In the genomic region with DNA sequence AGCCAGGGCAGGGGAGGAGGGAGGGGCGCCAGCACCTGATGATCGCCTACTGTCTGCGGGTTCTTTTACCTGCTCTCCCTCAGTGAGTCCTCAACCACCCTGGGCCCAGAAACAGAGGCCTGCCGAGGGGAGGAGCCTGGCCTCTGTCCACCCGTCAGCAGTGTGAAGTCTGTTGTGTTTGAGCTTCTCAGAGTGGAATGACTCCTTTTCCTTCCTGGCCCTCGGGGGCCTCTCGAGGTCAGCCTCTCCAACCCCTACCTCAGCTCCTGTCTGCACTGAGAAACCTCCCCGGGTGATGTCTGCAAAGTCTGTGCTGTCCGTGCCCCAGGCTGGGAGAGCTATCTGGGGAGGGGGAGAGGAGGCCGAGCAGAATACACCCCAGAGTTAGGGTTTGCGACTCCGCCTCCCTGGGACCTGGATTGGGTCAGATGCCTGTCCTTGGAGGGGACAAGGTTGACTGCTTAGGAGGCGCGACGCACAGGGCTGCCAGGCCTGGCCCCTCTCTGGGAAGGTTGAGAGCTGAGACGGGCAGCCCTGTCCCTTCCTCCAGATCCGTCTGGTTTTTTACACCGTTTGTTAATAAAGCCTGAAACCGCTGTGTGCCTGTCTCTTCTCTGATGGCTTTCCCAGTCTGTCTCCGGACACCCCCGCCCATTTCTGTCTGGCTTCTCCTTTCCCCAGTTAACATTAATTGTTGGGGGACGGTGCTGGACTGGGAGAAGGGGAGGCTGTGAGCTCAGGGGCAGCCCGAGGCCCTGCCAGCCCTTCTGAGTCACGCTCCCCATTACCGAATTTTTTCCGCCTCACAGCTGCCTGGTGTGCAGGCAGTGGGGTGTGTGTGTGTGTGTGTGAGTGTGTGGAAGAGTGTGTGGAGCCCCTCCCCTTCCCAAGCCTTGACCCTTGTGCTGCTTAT, we compare ENCODE assay signal across 8 cellular contexts. TPM values are rescaled to one million over a fixed set of nuclear protein-coding genes. Genes with fewer than 3 reads are reported as not detected.
DNase-seq lines count a peak whose midpoint lies in the region; ATAC-seq and TF ChIP-seq lines count a peak whose summit lies in the region.

No MANE protein-coding gene starts in this region.

- peaks cover 12% of the 10 kb centered on the region for H3K4me1 Mint-ChIP-seq in activated CD4-positive, alpha-beta memory T cell treated with anti-CD3 and anti-CD28 coated beads, Interleukin-2, amount 10 ng/mL, durations not matched to agents 7 days and 5 days
- peaks cover 37% of the 10 kb centered on the region for H3K4me1 Mint-ChIP-seq in nephron progenitor cell

- DNase-seq in HS-5 (ENCODE audit: low read depth) (peak; percentile 78), epithelial cell of prostate (ENCODE audit: low read depth, low spot score) (peak; percentile 27), nephron progenitor cell (peak; percentile 68), tibial artery (peak; percentile 77 to 88)
- DNase-seq in activated CD4-positive, alpha-beta memory T cell treated with anti-CD3 and anti-CD28 coated beads, Interleukin-2, amount 10 ng/mL, durations not matched to agents 7 days and 5 days = peak; percentile 36

- intact Hi-C loops in tibial artery (cut with DNase I; ENCODE audit: low total_unique reads) = no loop called here

- peak overlapping the region in 1 of 2 donors; percentile 6 for H3K4me3 ChIP-seq in tibial artery

- ATAC-seq in GM19351 (IDR thresholded peaks at IDR 0.05; ENCODE audit: unreplicated experiment) (no peak), HG03354 (IDR thresholded peaks at IDR 0.05; ENCODE audit: poor library complexity, severe bottlenecking, unreplicated experiment) (no peak)

- no peak overlapping the region for H3K27ac Mint-ChIP-seq in activated CD4-positive, alpha-beta memory T cell treated with anti-CD3 and anti-CD28 coated beads, Interleukin-2, amount 10 ng/mL, durations not matched to agents 7 days and 5 days
- peak overlapping the region; percentile 98 for H3K27ac Mint-ChIP-seq in nephron progenitor cell

- peaks cover 8 to 19% (median 18%) of the 10 kb centered on the region in 3 donors for H3K36me3 ChIP-seq in tibial artery

- H3K9me3 Mint-ChIP-seq in activated CD4-positive, alpha-beta memory T cell treated with anti-CD3 and anti-CD28 coated beads, Interleukin-2, amount 10 ng/mL, durations not matched to agents 7 days and 5 days = no peaks in the 10 kb centered on the region
- H3K9me3 Mint-ChIP-seq in nephron progenitor cell = no peaks in the 10 kb centered on the region

- CTCF ChIA-PET in activated CD4-positive, alpha-beta memory T cell treated with anti-CD3 and anti-CD28 coated beads, Interleukin-2, amount 10 ng/mL, durations not matched to agents 7 days and 5 days (lab: Charles Lee) = interaction anchor here (0.9 to 2.1 kb wide), 3 partner anchors 11 to 20 kb away, joined by 4 to 8 read pairs (median 4); partner anchors contain the start of gene ZNF628

- H3K4me3 Mint-ChIP-seq in activated CD4-positive, alpha-beta memory T cell treated with anti-CD3 and anti-CD28 coated beads, Interleukin-2, amount 10 ng/mL, durations not matched to agents 7 days and 5 days = no peak overlapping the region
- H3K4me3 Mint-ChIP-seq in nephron progenitor cell = peak overlapping the region; percentile 70

- peaks cover 0 to 62% (median 39%) of the 10 kb centered on the region in 4 donors for H3K4me1 ChIP-seq in tibial artery

- no peaks in the 10 kb centered on the region for H3K9me3 ChIP-seq in tibial artery

- H3K27ac ChIP-seq in 22Rv1 (peak overlapping the region; percentile 82), epithelial cell of prostate (peak overlapping the region; percentile 21), tibial artery (peak overlapping the region; percentile 60 to 86)

- no peaks in the 10 kb centered on the region for H3K27me3 Mint-ChIP-seq in activated CD4-positive, alpha-beta memory T cell treated with anti-CD3 and anti-CD28 coated beads, Interleukin-2, amount 10 ng/mL, durations not matched to agents 7 days and 5 days
- peaks cover 7% of the 10 kb centered on the region for H3K27me3 Mint-ChIP-seq in nephron progenitor cell (ENCODE audit: low read depth, poor library complexity)

- peaks cover 0 to 83% of the 10 kb centered on the region in 2 donors for H3K27me3 ChIP-seq in tibial artery

- peaks cover 3% of the 10 kb centered on the region for H3K36me3 Mint-ChIP-seq in activated CD4-positive, alpha-beta memory T cell treated with anti-CD3 and anti-CD28 coated beads, Interleukin-2, amount 10 ng/mL, durations not matched to agents 7 days and 5 days (ENCODE audit: low read depth)
- no peaks in the 10 kb centered on the region for H3K36me3 Mint-ChIP-seq in nephron progenitor cell (ENCODE audit: low read depth)

- POLR2A ChIA-PET in activated CD4-positive, alpha-beta memory T cell treated with anti-CD3 and anti-CD28 coated beads, Interleukin-2, amount 10 ng/mL, durations not matched to agents 7 days and 5 days (lab: Charles Lee) = interaction anchor here (1.0 to 2.8 kb wide), 5 partner anchors 11 to 369 kb away, joined by 3 to 24 read pairs (median 4); partner anchors contain the start of genes ISOC2, PPP1R12C and ZNF628

- no peak for TF ChIP-seq CTCF in 22Rv1 (IDR thresholded peaks at IDR 0.05)
- TF ChIP-seq CTCF in nephron progenitor cell (IDR thresholded peaks at IDR 0.05) = no peak
- TF ChIP-seq CTCF in tibial artery (IDR thresholded peaks at IDR 0.05) = no peak

RNA-seq across cellular contexts. Expression of gene SSC5D, which starts 1.0 kb away (rescaled TPM):
- total RNA-seq in activated CD4-positive, alpha-beta memory T cell treated with anti-CD3 and anti-CD28 coated beads, Interleukin-2, amount 10 ng/mL, durations not matched to agents 7 days and 5 days = under 1 TPM; 0.15 to 0.18 TPM

RNA-seq across cellular contexts. Expression of gene NAT14, which starts 2.2 kb away (rescaled TPM):
- 10 to 100 TPM; 11.9 to 12.0 TPM for total RNA-seq in activated CD4-positive, alpha-beta memory T cell treated with anti-CD3 and anti-CD28 coated beads, Interleukin-2, amount 10 ng/mL, durations not matched to agents 7 days and 5 days

RNA-seq across cellular contexts. Expression of gene ZNF628, which starts 10.8 kb away (rescaled TPM):
- 1 to 10 TPM; 6.7 to 9.1 TPM for total RNA-seq in activated CD4-positive, alpha-beta memory T cell treated with anti-CD3 and anti-CD28 coated beads, Interleukin-2, amount 10 ng/mL, durations not matched to agents 7 days and 5 days

RNA-seq across cellular contexts. Expression of gene C19orf85, which starts 22.7 kb away (rescaled TPM):
- not detected for total RNA-seq in activated CD4-positive, alpha-beta memory T cell treated with anti-CD3 and anti-CD28 coated beads, Interleukin-2, amount 10 ng/mL, durations not matched to agents 7 days and 5 days

RNA-seq across cellular contexts. Expression of gene ISOC2, which starts 25.8 kb away (rescaled TPM):
- 10 to 100 TPM; 14.5 to 16.7 TPM for total RNA-seq in activated CD4-positive, alpha-beta memory T cell treated with anti-CD3 and anti-CD28 coated beads, Interleukin-2, amount 10 ng/mL, durations not matched to agents 7 days and 5 days

Comparison
In these comparisons a context has a peak if more than half of its experiments do, and no peak if none do; other contexts are left out.
1. H3K27ac ChIP-seq: peak in every context shown above with its lines; median percentile 82 in 22Rv1; 73 in tibial artery; 21 in epithelial cell of prostate.
2. DNase-seq: peak in every context shown above with its lines; median percentile 82 in tibial artery; 78 in HS-5; 68 in nephron progenitor cell; 36 in activated CD4-positive, alpha-beta memory T cell treated with anti-CD3 and anti-CD28 coated beads, Interleukin-2, amount 10 ng/mL, durations not matched to agents 7 days and 5 days; 27 in epithelial cell of prostate.